10 cellular contexts compared by ENCODE assay signal in the genomic region with DNA sequence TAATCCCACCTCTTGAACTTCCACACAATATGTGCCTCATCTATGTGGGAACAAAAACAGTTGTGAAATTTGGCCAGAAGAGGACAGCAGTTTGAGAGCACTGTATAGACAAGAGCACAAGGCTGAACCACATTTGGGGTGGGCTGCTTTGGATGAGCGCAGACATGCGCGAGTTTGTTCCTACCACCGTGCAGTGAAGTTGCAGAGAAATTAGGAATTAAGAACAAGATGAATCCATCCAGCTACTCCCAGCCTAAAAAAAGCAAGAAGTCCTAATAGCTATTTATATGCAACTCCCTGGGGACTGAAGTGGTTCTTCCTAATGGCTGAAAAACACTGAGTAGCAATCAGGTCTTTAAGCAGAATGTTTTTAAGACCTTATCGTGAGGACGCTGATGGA. TPM values are rescaled to one million over a fixed set of nuclear protein-coding genes. Genes with fewer than 3 reads are reported as not detected.
A peak's percentile ranks its signal among the peaks of the same experiment; 100 is the strongest.
DNase-seq lines count a peak whose midpoint lies in the region; ATAC-seq and TF ChIP-seq lines count a peak whose summit lies in the region.
"Had no signal": no experiment of that assay in that cellular context is flagged by ENCODE, and none has a peak within 500 bp of the region (broad histone marks: within the 10 kb centered on the region; RNA-seq: fewer than 3 reads in every experiment).

No MANE protein-coding gene starts in this region.

- peak; percentile 55 for DNase-seq in DMS153 treated with DMSO at 0.1 percent for 48 hours (lab: John Stamatoyannopoulos, UW; ENCODE audit: unreplicated experiment)
- no peak for DNase-seq in DMS153 (lab: John Stamatoyannopoulos, UW)
- DNase-seq in PC-3 = no peak
- no peak for DNase-seq in esophagus muscularis mucosa (ENCODE audit: extremely low spot score)
- no peak for DNase-seq in spleen
- no peak for DNase-seq in osteocyte (ENCODE audit: extremely low spot score, unreplicated experiment)
- DNase-seq: NCI-H510A treated with DMSO at 0.1 percent for 48 hours had no signal

- H2AFZ ChIP-seq in PC-3 (ENCODE audit: low read length) = peak overlapping the region; percentile 89

- TF ChIP-seq POLR2A in esophagus muscularis mucosa (IDR thresholded peaks at IDR 0.05; ENCODE audit: low read depth) (no peak), spleen (IDR thresholded peaks at IDR 0.05) (no peak)

- 48% methylated on average over 6 of the region's 6 CpGs for WGBS in esophagus muscularis mucosa
- WGBS in spleen, 5 donors = 6 to 42% (median 10%) methylated on average over 6 of the region's 6 CpGs

- no TSS peak for BruUV-seq in PC-3 (replicated peaks; lab: Mats Ljungman, UMichigan)

- POLR2A ChIA-PET in PC-3 (lab: Charles Lee; ENCODE audit: unreplicated experiment) = no interaction called here

- H3K4me1 ChIP-seq in PC-3 (ENCODE audit: insufficient read depth, low read length) (peaks cover 7% of the 10 kb centered on the region; the same call in 1 of the 2 replicates), esophagus muscularis mucosa (peaks cover 0 to 23% (median 20%) of the 10 kb centered on the region in 4 donors), spleen (peaks cover 0 to 52% (median 31%) of the 10 kb centered on the region in 6 donors)

- H3K4me3 ChIP-seq in PC-3 (ENCODE audit: low read length) (peak overlapping the region; percentile 68), esophagus muscularis mucosa (peak overlapping the region; percentile 56 to 67 (median 61)), spleen (peak overlapping the region; percentile 33 to 75 (median 48))

- peak overlapping the region; percentile 91 for H3K4me2 ChIP-seq in PC-3 (ENCODE audit: low read length)

- no peaks in the 10 kb centered on the region for H3K79me2 ChIP-seq in PC-3 (ENCODE audit: low read length)

- H3K36me3 ChIP-seq in PC-3 (ENCODE audit: low read depth, low read length) (no peaks in the 10 kb centered on the region), esophagus muscularis mucosa (no peaks in the 10 kb centered on the region), spleen (no peaks in the 10 kb centered on the region)

- H3K9ac ChIP-seq in PC-3 (ENCODE audit: low read length) = no peak overlapping the region

- intact Hi-C loops in PC-3 (cut with micrococcal nuclease) = no loop called here
- intact Hi-C loops in esophagus muscularis mucosa (cut with DNase I) = loop anchor here (5.0 kb wide), 1 partner anchor 38 kb away; no protein-coding TSS in a partner anchor
- intact Hi-C loops in spleen (cut with DNase I; ENCODE audit: low total_unique reads) = no loop called here

- no peaks in the 10 kb centered on the region for H3K9me3 ChIP-seq in PC-3 (ENCODE audit: low read length)
- peaks cover 0 to 10% (median 0%) of the 10 kb centered on the region in 4 donors for H3K9me3 ChIP-seq in esophagus muscularis mucosa
- H3K9me3 ChIP-seq in spleen = peaks cover 0 to 5% (median 0%) of the 10 kb centered on the region in 8 donors

- peaks cover 8% of the 10 kb centered on the region for H3K27me3 Mint-ChIP-seq in osteocyte (ENCODE audit: unreplicated experiment)

- CTCF ChIA-PET in PC-3 (lab: Charles Lee) = interaction anchor here (1.6 kb wide), 1 partner anchor 12 kb away, joined by 5 read pairs; no protein-coding TSS in a partner anchor

- peaks cover 4% of the 10 kb centered on the region for H3K4me1 Mint-ChIP-seq in osteocyte (ENCODE audit: unreplicated experiment)

- no peaks in the 10 kb centered on the region for H3K9me2 ChIP-seq in PC-3 (replicated peaks; ENCODE audit: low read length)

- ATAC-seq in PC-3 = no peak
- no peak for ATAC-seq in GM18519 (IDR thresholded peaks at IDR 0.05; ENCODE audit: low FRiP score, unreplicated experiment)
- ATAC-seq in HG03280 (IDR thresholded peaks at IDR 0.05; ENCODE audit: unreplicated experiment) = no peak

- no peak overlapping the region for H3K27ac Mint-ChIP-seq in osteocyte (ENCODE audit: unreplicated experiment)

- no peak overlapping the region for H3K4me3 Mint-ChIP-seq in osteocyte (ENCODE audit: unreplicated experiment)

- no peaks in the 10 kb centered on the region for H3K36me3 Mint-ChIP-seq in osteocyte (ENCODE audit: unreplicated experiment)

- peaks cover 30% of the 10 kb centered on the region for H3K27me3 ChIP-seq in PC-3 (ENCODE audit: low read length)
- H3K27me3 ChIP-seq in esophagus muscularis mucosa = no peaks in the 10 kb centered on the region
- H3K27me3 ChIP-seq in spleen (replicated peaks in 1 of 7) = peaks cover 0 to 4% (median 0%) of the 10 kb centered on the region in 7 donors

- H4K20me1 ChIP-seq in PC-3 (ENCODE audit: low read length) = no peaks in the 10 kb centered on the region

- TF ChIP-seq EP300 in esophagus muscularis mucosa (IDR thresholded peaks at IDR 0.05) = no peak

- H3F3A ChIP-seq in PC-3 (ENCODE audit: low read length, unreplicated experiment) = no peaks in the 10 kb centered on the region

- no peaks in the 10 kb centered on the region for H3K9me3 Mint-ChIP-seq in osteocyte (ENCODE audit: unreplicated experiment)

- H3K27ac ChIP-seq in PC-3 (ENCODE audit: low read length) = no peak overlapping the region
- peak overlapping the region; percentile 74 to 80 (median 78) for H3K27ac ChIP-seq in esophagus muscularis mucosa (replicated peaks in 1 of 4)
- H3K27ac ChIP-seq in spleen = peak overlapping the region; percentile 54 to 93 (median 89)
- H3K27ac ChIP-seq: 22Rv1 had no signal

- TF ChIP-seq CTCF in PC-3 (conservative IDR thresholded peaks at IDR 0.05; ENCODE audit: low read depth, low read length) (0 out of 2 replicates have a peak, but pooled peaks have one; percentile 16), esophagus muscularis mucosa (IDR thresholded peaks at IDR 0.05) (no peak), spleen (IDR thresholded peaks at IDR 0.05 in 8 of 11, conservative IDR thresholded peaks at IDR 0.05 in 3 of 11) (no peak), osteocyte (IDR thresholded peaks at IDR 0.05) (no peak)

RNA-seq across cellular contexts. Expression of a gene that starts 1.0 kb away (rescaled TPM):
- total RNA-seq in PC-3 (2014; rRNA removed) (3.1 TPM in 1 of 2 replicates, not detected in the other), esophagus muscularis mucosa (1 to 10 TPM; 3.9 to 7.3 (median 5.2) TPM), spleen (10 to 100 TPM; 22.1 to 40.3 (median 36.1) TPM), osteocyte (0.78 and 1.1 TPM in 2 replicates)
- 1 to 10 TPM; 7.4 to 8.4 (median 7.9) TPM for polyA plus RNA-seq in spleen

RNA-seq across cellular contexts. Expression of a gene that starts 12.8 kb away (rescaled TPM):
- total RNA-seq in PC-3 (2014; rRNA removed) = 89.2 and 115 TPM in 2 replicates
- total RNA-seq in esophagus muscularis mucosa = 10 to 100 TPM; 18.3 to 29.9 (median 24.9) TPM
- 10 to 100 TPM; 32.0 to 54.4 (median 39.3) TPM for total RNA-seq in spleen
- polyA plus RNA-seq in spleen = 10 to 100 TPM; 34.0 to 42.7 (median 38.8) TPM
- total RNA-seq in osteocyte = 37.5 and 39.9 TPM in 2 replicates

RNA-seq across cellular contexts. Expression of a gene that starts 55.4 kb away (rescaled TPM):
- 18.3 and 18.8 TPM in 2 replicates for total RNA-seq in PC-3 (2014; rRNA removed)
- total RNA-seq in esophagus muscularis mucosa = 10 to 100 TPM; 28.2 to 46.9 (median 33.3) TPM
- total RNA-seq in spleen = 100 to 1,000 TPM in 3 of 7 donors, 10 to 100 TPM in 4; 76.5 to 122 (median 90.7) TPM
- 10 to 100 TPM; 24.3 to 45.9 (median 31.8) TPM for polyA plus RNA-seq in spleen
- 10.6 and 11.2 TPM in 2 replicates for total RNA-seq in osteocyte
